Comparison of ENCODE assay signal across 24 cellular contexts in the genomic region with DNA sequence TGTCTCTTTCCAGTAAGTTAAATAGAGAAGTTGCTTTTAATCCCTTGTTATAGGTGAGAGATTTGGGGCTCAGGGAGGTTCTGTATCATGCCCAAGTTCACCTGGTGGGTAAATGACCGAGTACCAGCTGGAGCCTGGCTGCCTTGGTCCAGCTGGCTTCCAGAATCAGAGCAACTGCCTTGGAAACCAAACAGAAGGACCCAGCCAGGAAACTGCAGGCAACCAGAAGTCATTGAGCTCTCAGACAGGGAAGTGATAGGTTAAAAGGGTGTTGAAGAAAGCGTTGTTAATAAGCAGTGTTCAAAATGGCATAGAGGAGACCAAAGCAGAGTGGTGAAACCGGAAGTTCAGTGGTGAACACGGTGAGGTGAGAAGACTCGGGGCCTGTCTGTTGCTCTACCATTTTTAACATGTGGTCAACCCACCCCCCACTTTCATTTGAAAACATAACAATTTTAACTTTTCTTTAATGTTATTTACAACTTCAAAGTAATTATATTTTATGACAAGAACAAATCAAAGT. TPM values are rescaled to one million over a fixed set of nuclear protein-coding genes. Genes with fewer than 3 reads are reported as not detected.
DNase-seq lines count a peak whose midpoint lies in the region; ATAC-seq and FAIRE-seq lines count a peak whose summit lies in the region.
"Had no signal": no experiment of that assay in that cellular context is flagged by ENCODE, and none has a peak within 500 bp of the region (broad histone marks: within the 10 kb centered on the region; RNA-seq: fewer than 3 reads in every experiment).

No MANE protein-coding gene starts in this region.

- FAIRE-seq in HTR-8/SVneo (lab: Jason Lieb, UNC): no peak
- FAIRE-seq: A204.1, H54, islet of Langerhans, K562 had no signal

- DNase-seq in NCI-H1417 (lab: John Stamatoyannopoulos, UW): peak in 2 of 3 experiments; percentile 32 to 44
- no peak for DNase-seq in NCI-H1417 treated with DMSO at 0.1 percent for 48 hours (lab: John Stamatoyannopoulos, UW)
- peak; percentile 15 for DNase-seq in NOMO-1 treated with dmso at 0.1 percent for 144 hours (lab: John Stamatoyannopoulos, UW; ENCODE audit: unreplicated experiment)
- peak; percentile 54 to 58 (median 57) for DNase-seq in immature natural killer cell
- no peak for DNase-seq in central memory CD4-positive, alpha-beta T cell
- no peak for DNase-seq in stimulated activated CD4-positive, alpha-beta T cell treated with anti-CD3 and anti-CD28 coated beads, Interleukin-4, amount 100 ng/mL, for 4 hours
- DNase-seq in HTR-8/SVneo (ENCODE audit: insufficient read length, low spot score): no peak
- DNase-seq: activated CD4-positive, alpha-beta T cell treated with anti-CD3 and anti-CD28 coated beads for 4 hours; anterior cingulate cortex; BE2C; effector CD4-positive, alpha-beta T cell; gastrocnemius medialis; hypothalamus; NCI-H2081 treated with DMSO at 0.1 percent for 48 hours; NCI-H510A treated with DMSO at 0.1 percent for 48 hours; PC-3; T-helper 1 cell had no signal

- peaks cover 0 to 2% (median 0%) of the 10 kb centered on the region in 6 donors for H3K9me3 Mint-ChIP-seq in immature natural killer cell
- H3K9me3 Mint-ChIP-seq: activated naive CD4-positive, alpha-beta T cell treated with anti-CD3 and anti-CD28 coated beads, Interleukin-2, amount 50 U/mL, for 24 hours had no signal

- no peaks in the 10 kb centered on the region for H3K36me3 Mint-ChIP-seq in immature natural killer cell
- H3K36me3 Mint-ChIP-seq: activated naive CD4-positive, alpha-beta T cell treated with anti-CD3 and anti-CD28 coated beads, Interleukin-2, amount 50 U/mL, for 24 hours had no signal

- peaks cover 2 to 8% (median 8%) of the 10 kb centered on the region in 3 donors for H3K27me3 Mint-ChIP-seq in immature natural killer cell (ENCODE audit: low read depth in 3 of 3)

- peak; percentile 75 for ATAC-seq in HG03175 (IDR thresholded peaks at IDR 0.05; ENCODE audit: unreplicated experiment)
- ATAC-seq: gastrocnemius medialis, K562, PC-3 had no signal

- peak overlapping the region; percentile 19 to 51 (median 38) for H3K4me3 Mint-ChIP-seq in immature natural killer cell
- H3K4me3 Mint-ChIP-seq: activated naive CD4-positive, alpha-beta T cell treated with anti-CD3 and anti-CD28 coated beads, Interleukin-2, amount 50 U/mL, for 24 hours had no signal

- H3K4me1 Mint-ChIP-seq in immature natural killer cell: peaks cover 28 to 35% of the 10 kb centered on the region in 2 donors
- H3K4me1 Mint-ChIP-seq: activated naive CD4-positive, alpha-beta T cell treated with anti-CD3 and anti-CD28 coated beads, Interleukin-2, amount 50 U/mL, for 24 hours had no signal

- H3K27ac Mint-ChIP-seq in immature natural killer cell: peak overlapping the region in 5 of 6 donors; percentile 4 to 80 (median 41)
- H3K27ac Mint-ChIP-seq: activated naive CD4-positive, alpha-beta T cell treated with anti-CD3 and anti-CD28 coated beads, Interleukin-2, amount 50 U/mL, for 24 hours had no signal

RNA-seq across cellular contexts. Expression of gene PLEKHG7, which starts 54.9 kb away (rescaled TPM):
- polyA plus RNA-seq in immature natural killer cell: not detected
- polyA plus RNA-seq: cardiac muscle cell had no signal

Comparison
In these comparisons a context has a peak if more than half of its experiments do, and no peak if none do; other contexts are left out.
1. DNase-seq: peak in NCI-H1417 (2 of 3), NOMO-1 treated with dmso at 0.1 percent for 144 hours (single experiment) and immature natural killer cell (3 of 3); none in NCI-H1417 treated with DMSO at 0.1 percent for 48 hours (single experiment), central memory CD4-positive, alpha-beta T cell (single experiment), stimulated activated CD4-positive, alpha-beta T cell treated with anti-CD3 and anti-CD28 coated beads, Interleukin-4, amount 100 ng/mL, for 4 hours (0 of 2) and HTR-8/SVneo (single experiment).